Comparison of ENCODE assay signal across 15 cellular contexts in the genomic region with DNA sequence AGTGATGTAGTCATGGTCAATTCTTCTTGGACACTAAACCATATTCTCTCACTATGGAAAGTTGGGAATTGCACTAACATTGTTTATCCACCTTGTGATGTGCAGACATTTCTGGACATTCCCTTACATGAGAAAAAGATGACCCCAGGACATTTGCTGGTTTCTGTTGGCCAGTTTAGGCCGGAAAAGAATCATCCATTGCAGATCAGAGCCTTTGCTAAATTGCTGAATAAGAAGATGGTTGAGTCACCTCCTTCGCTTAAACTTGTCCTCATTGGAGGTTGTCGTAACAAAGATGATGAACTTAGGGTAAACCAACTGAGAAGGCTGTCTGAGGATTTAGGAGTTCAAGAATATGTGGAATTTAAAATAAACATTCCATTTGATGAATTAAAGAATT. TPM values are rescaled to one million over a fixed set of nuclear protein-coding genes. Genes with fewer than 3 reads are reported as not detected.
DNase-seq lines count a peak whose midpoint lies in the region; ATAC-seq and TF ChIP-seq lines count a peak whose summit lies in the region.
"Had no signal": no experiment of that assay in that cellular context is flagged by ENCODE, and none has a peak within 500 bp of the region (broad histone marks: within the 10 kb centered on the region; RNA-seq: fewer than 3 reads in every experiment).

UTP14C (plus strand) TSS at position 211 of the 400 bp plus-strand sequence. CDS start 4,114 bp downstream, outside the sequence.

- peaks cover 0 to 2% (median 0%) of the 10 kb centered on the region in 4 donors for H3K9me3 ChIP-seq in sigmoid colon

- intact Hi-C loops in MCF 10A (cut with micrococcal nuclease) (no loop called here), sigmoid colon (cut with DNase I) (no loop called here)

- H3K36me3 Mint-ChIP-seq in HFFc6 (ENCODE audit: low read depth) (peaks cover 60% of the 10 kb centered on the region), MCF 10A (ENCODE audit: insufficient read depth, unreplicated experiment) (peaks cover 64% of the 10 kb centered on the region)

- H3K27ac ChIP-seq in sigmoid colon: no peak within 1 kb of the TSS
- H3K27ac ChIP-seq: coronary artery had no signal

- no peak for DNase-seq in HFFc6
- no peak for DNase-seq in MCF 10A (ENCODE audit: unreplicated experiment)
- peak; percentile 12 for DNase-seq in iris pigment epithelial cell (ENCODE audit: low read depth)
- DNase-seq in sigmoid colon: no peak
- DNase-seq in retina: no peak
- no peak for DNase-seq in NCI-H1930 (lab: John Stamatoyannopoulos, UW)
- DNase-seq in central memory CD4-positive, alpha-beta T cell: no peak
- DNase-seq: activated CD4-positive, CD25-positive, alpha-beta regulatory T cell treated with anti-CD3 and anti-CD28 coated beads, Interleukin-2, amount 50 U/mL, for 72 hours; mesendoderm; NCI-H1105 treated with DMSO at 0.1 percent for 48 hours; NCI-H524 treated with DMSO at 0.1 percent for 48 hours; SHP77 had no signal

- CTCF ChIA-PET in MCF 10A (lab: Yijun Ruan, JAX): interaction anchor here (0.5 to 1.1 kb wide), 2 partner anchors 13 to 23 kb away, joined by 3 read pairs; no protein-coding TSS in a partner anchor

- H3K4me1 ChIP-seq in sigmoid colon: no peaks in the 10 kb centered on the region

- no peaks in the 10 kb centered on the region for H3K4me1 Mint-ChIP-seq in HFFc6 (ENCODE audit: low read depth)
- peaks cover 28% of the 10 kb centered on the region for H3K4me1 Mint-ChIP-seq in MCF 10A (ENCODE audit: insufficient read depth, unreplicated experiment)
- H3K4me1 Mint-ChIP-seq: CD14-positive monocyte had no signal

- H3K4me3 Mint-ChIP-seq in HFFc6 (no peak within 1 kb of the TSS), MCF 10A (ENCODE audit: unreplicated experiment) (no peak within 1 kb of the TSS)
- H3K4me3 Mint-ChIP-seq: CD14-positive monocyte had no signal

- no TSS peak for BruUV-seq in MCF 10A (replicated peaks; lab: Mats Ljungman, UMichigan)

- H3K27ac Mint-ChIP-seq in HFFc6 (no peak within 1 kb of the TSS), MCF 10A (ENCODE audit: low read depth, unreplicated experiment) (no peak within 1 kb of the TSS)
- H3K27ac Mint-ChIP-seq: CD14-positive monocyte had no signal

- H3K27me3 Mint-ChIP-seq in HFFc6 (ENCODE audit: insufficient read depth) (no peaks in the 10 kb centered on the region), MCF 10A (ENCODE audit: insufficient read depth, unreplicated experiment) (no peaks in the 10 kb centered on the region)

- TF ChIP-seq CTCF in HFFc6 (IDR thresholded peaks at IDR 0.05) (no peak), MCF 10A (IDR thresholded peaks at IDR 0.05; ENCODE audit: unreplicated experiment) (no peak), sigmoid colon (IDR thresholded peaks at IDR 0.05) (no peak)

- POLR2A ChIA-PET in MCF 10A (lab: Yijun Ruan, JAX): no interaction called here

- no peak within 1 kb of the TSS for H3K4me3 ChIP-seq in sigmoid colon
- H3K4me3 ChIP-seq: coronary artery had no signal

- H3K9me3 Mint-ChIP-seq in HFFc6: no peaks in the 10 kb centered on the region
- peaks cover 12% of the 10 kb centered on the region for H3K9me3 Mint-ChIP-seq in MCF 10A (ENCODE audit: unreplicated experiment)

- WGBS in sigmoid colon, 2 donors: 97 to 98% methylated on average over 3 of the region's 3 CpGs

- TF ChIP-seq EP300 in sigmoid colon (IDR thresholded peaks at IDR 0.05): no peak

- H3K27me3 ChIP-seq in sigmoid colon: no peaks in the 10 kb centered on the region

- peaks cover 0 to 69% (median 10%) of the 10 kb centered on the region in 4 donors for H3K36me3 ChIP-seq in sigmoid colon

- ATAC-seq in HG03039 (IDR thresholded peaks at IDR 0.05; ENCODE audit: unreplicated experiment): no peak

- no peak for TF ChIP-seq POLR2A in sigmoid colon (IDR thresholded peaks at IDR 0.05)

RNA-seq across cellular contexts. Expression of gene UTP14C, which starts in this region (rescaled TPM):
- 10 to 100 TPM; 14.9 to 20.3 (median 17.5) TPM for total RNA-seq in HFFc6 (2021; fragmentation: NEBNext Ultra II Directional; extraction: Animal tissue kit (Norgen Biotek cat#: 25700))
- 14.6 and 17.9 TPM in 2 replicates for total RNA-seq in MCF 10A (2022)
- 10 to 100 TPM; 15.0 to 18.2 (median 15.8) TPM for total RNA-seq in sigmoid colon
- polyA plus RNA-seq in sigmoid colon: 1 to 10 TPM; 1.8 to 9.7 (median 2.4) TPM
